In genomic region chr17:14323522-14323981, GRCh38 we compare ENCODE assay signal across 18 cellular contexts. TPM values are rescaled to one million over a fixed set of nuclear protein-coding genes. Genes with fewer than 3 reads are reported as not detected.
DNase-seq lines count a peak whose midpoint lies in the region; ATAC-seq and TF ChIP-seq lines count a peak whose summit lies in the region.
"Had no signal": no experiment of that assay in that cellular context is flagged by ENCODE, and none has a peak within 500 bp of the region (broad histone marks: within the 10 kb centered on the region; RNA-seq: fewer than 3 reads in every experiment).

No MANE protein-coding gene starts in this region.

- TF ChIP-seq CTCF in HEK293 (tag by site-specific recombination; IDR thresholded peaks at IDR 0.05) (no peak), WTC11 (IDR thresholded peaks at IDR 0.05) (no peak)
- no peak for TF ChIP-seq CTCF in CD8-positive, alpha-beta T cell (IDR thresholded peaks at IDR 0.05)

- peaks cover 24% of the 10 kb centered on the region for H3K4me1 Mint-ChIP-seq in activated CD8-positive, alpha-beta memory T cell treated with anti-CD3 and anti-CD28 coated beads, Interleukin-2, amount 10 ng/mL, durations not matched to agents 7 days and 5 days
- peaks cover 64% of the 10 kb centered on the region for H3K4me1 Mint-ChIP-seq in WTC11
- peaks cover 84% of the 10 kb centered on the region for H3K4me1 Mint-ChIP-seq in CD8-positive, alpha-beta T cell (ENCODE audit: low read depth)

- CTCF ChIA-PET in activated CD8-positive, alpha-beta memory T cell treated with anti-CD3 and anti-CD28 coated beads, Interleukin-2, amount 10 ng/mL, durations not matched to agents 7 days and 5 days (lab: Charles Lee) = no interaction called here
- CTCF ChIA-PET in HEK293 (lab: Yijun Ruan, JAX) (interaction anchor here (0.5 to 1.2 kb wide), 5 partner anchors 9 to 986 kb away, joined by 3 to 4 read pairs (median 3); no protein-coding TSS in a partner anchor), WTC11 (lab: Charles Lee) (interaction anchor here (0.8 kb wide), 1 partner anchor 18 kb away, joined by 3 read pairs; no protein-coding TSS in a partner anchor)
- CTCF ChIA-PET in CD8-positive, alpha-beta T cell (lab: Charles Lee) = interaction anchor here (1.1 kb wide), 1 partner anchor 22 kb away, joined by 3 read pairs; no protein-coding TSS in a partner anchor

- no peaks in the 10 kb centered on the region for H3K27me3 ChIP-seq in CD8-positive, alpha-beta T cell (ENCODE audit: insufficient read depth, low read length)

- H3K4me1 ChIP-seq in HEK293 (ENCODE audit: control insufficient read depth, insufficient read depth, low read length) = peaks cover 34% of the 10 kb centered on the region
- peaks cover 47% of the 10 kb centered on the region for H3K4me1 ChIP-seq in CD8-positive, alpha-beta T cell (ENCODE audit: insufficient read depth, low read length)

- H3K9me3 Mint-ChIP-seq in activated CD8-positive, alpha-beta memory T cell treated with anti-CD3 and anti-CD28 coated beads, Interleukin-2, amount 10 ng/mL, durations not matched to agents 7 days and 5 days (ENCODE audit: low read depth) = no peaks in the 10 kb centered on the region
- no peaks in the 10 kb centered on the region for H3K9me3 Mint-ChIP-seq in WTC11
- H3K9me3 Mint-ChIP-seq in CD8-positive, alpha-beta T cell = no peaks in the 10 kb centered on the region

- H3K4me3 ChIP-seq in HEK293 (ENCODE audit: low read depth, low read length) = no peak overlapping the region
- no peak overlapping the region for H3K4me3 ChIP-seq in CD8-positive, alpha-beta T cell (ENCODE audit: low read depth, low read length)

- no peak overlapping the region for H3K4me3 Mint-ChIP-seq in activated CD8-positive, alpha-beta memory T cell treated with anti-CD3 and anti-CD28 coated beads, Interleukin-2, amount 10 ng/mL, durations not matched to agents 7 days and 5 days
- H3K4me3 Mint-ChIP-seq in WTC11 = no peak overlapping the region
- no peak overlapping the region for H3K4me3 Mint-ChIP-seq in CD8-positive, alpha-beta T cell

- ATAC-seq in activated CD8-positive, alpha-beta memory T cell treated with anti-CD3 and anti-CD28 coated beads, Interleukin-2, amount 10 ng/mL, durations not matched to agents 7 days and 5 days = no peak
- peak; percentile 32; the same call in 1 of the 2 replicates for ATAC-seq in WTC11
- no peak for ATAC-seq in CD8-positive, alpha-beta T cell
- ATAC-seq: PC-3 had no signal

- no peaks in the 10 kb centered on the region for H3K9me3 ChIP-seq in HEK293 (ENCODE audit: control insufficient read depth, insufficient read depth, low read depth, low read length)
- no peaks in the 10 kb centered on the region for H3K9me3 ChIP-seq in CD8-positive, alpha-beta T cell (ENCODE audit: low read length)

- DNase-seq in activated CD8-positive, alpha-beta memory T cell treated with anti-CD3 and anti-CD28 coated beads for 24 hours = peak; percentile 33
- DNase-seq in activated CD8-positive, alpha-beta memory T cell treated with anti-CD3 and anti-CD28 coated beads, Interleukin-2, amount 10 ng/mL, durations not matched to agents 7 days and 5 days = no peak
- no peak for DNase-seq in WTC11 (ENCODE audit: low spot score)
- DNase-seq in left kidney (ENCODE audit: low read depth, low spot score) = peak; percentile 45
- DNase-seq in DMS53 (lab: John Stamatoyannopoulos, UW) = no peak
- no peak for DNase-seq in CD8-positive, alpha-beta T cell
- DNase-seq in activated CD4-positive, alpha-beta T cell treated with anti-CD3 and anti-CD28 coated beads for 48 hours = no peak
- DNase-seq: 8988T, DMS79, KBM-7, NCI-H1105, NCI-H2029 treated with DMSO at 0.1 percent for 48 hours, NCI-H226, NCI-H510A treated with DMSO at 0.1 percent for 48 hours, PC-3, Right ventricle myocardium superior had no signal

- intact Hi-C loops in CD8-positive, alpha-beta T cell (cut with DNase I, micrococcal nuclease) = no loop called here

- H3K27me3 Mint-ChIP-seq in activated CD8-positive, alpha-beta memory T cell treated with anti-CD3 and anti-CD28 coated beads, Interleukin-2, amount 10 ng/mL, durations not matched to agents 7 days and 5 days = no peaks in the 10 kb centered on the region
- H3K27me3 Mint-ChIP-seq in WTC11 (ENCODE audit: low read depth) = peaks cover 36% of the 10 kb centered on the region
- no peaks in the 10 kb centered on the region for H3K27me3 Mint-ChIP-seq in CD8-positive, alpha-beta T cell (ENCODE audit: low read depth)

- H3K27ac Mint-ChIP-seq in activated CD8-positive, alpha-beta memory T cell treated with anti-CD3 and anti-CD28 coated beads, Interleukin-2, amount 10 ng/mL, durations not matched to agents 7 days and 5 days = no peak overlapping the region
- H3K27ac Mint-ChIP-seq in WTC11 = no peak overlapping the region
- no peak overlapping the region for H3K27ac Mint-ChIP-seq in CD8-positive, alpha-beta T cell

- H3K36me3 Mint-ChIP-seq in activated CD8-positive, alpha-beta memory T cell treated with anti-CD3 and anti-CD28 coated beads, Interleukin-2, amount 10 ng/mL, durations not matched to agents 7 days and 5 days = peaks cover 5% of the 10 kb centered on the region
- peaks cover 2% of the 10 kb centered on the region; the same call in 1 of the 2 replicates for H3K36me3 Mint-ChIP-seq in WTC11
- peaks cover 13% of the 10 kb centered on the region for H3K36me3 Mint-ChIP-seq in CD8-positive, alpha-beta T cell

- no peaks in the 10 kb centered on the region for H3K36me3 ChIP-seq in HEK293 (ENCODE audit: control insufficient read depth in 2 of 2, insufficient read depth in 1 of 2, low read length in 2 of 2)
- no peaks in the 10 kb centered on the region for H3K36me3 ChIP-seq in CD8-positive, alpha-beta T cell (ENCODE audit: insufficient read depth, low read length)

- 0 out of 2 replicates have a peak overlapping the region, but pooled peaks have one; percentile 5 for H3K27ac ChIP-seq in HEK293 (ENCODE audit: extremely low read depth, low read depth, low read length)
- H3K27ac ChIP-seq in CD8-positive, alpha-beta T cell (ENCODE audit: low read depth, low read length) = no peak overlapping the region
- H3K27ac ChIP-seq: C4-2B had no signal

- POLR2A ChIA-PET in HEK293 (lab: Yijun Ruan, JAX) = interaction anchor here (0.6 to 1.5 kb wide), 4 partner anchors 9 to 22 kb away, joined by 3 to 15 read pairs (median 4); partner anchors contain the start of gene HS3ST3B1
- POLR2A ChIA-PET in WTC11 (lab: Charles Lee) = interaction anchor here (0.9 kb wide), 1 partner anchor 14 kb away, joined by 3 read pairs; no protein-coding TSS in a partner anchor
- POLR2A ChIA-PET in CD8-positive, alpha-beta T cell (lab: Charles Lee) = interaction anchor here (1.7 kb wide), 1 partner anchor 22 kb away, joined by 7 read pairs; the partner anchor contains the start of gene HS3ST3B1

TF ChIP-seq in HEK293, 187 proteins besides CTCF, POLR2A, EP300 and RAD21 (continues in another document):
- peak; percentile 71; the same call in 1 of the 2 replicates for TF ChIP-seq MZF1 (tag by site-specific recombination; IDR thresholded peaks at IDR 0.05; ENCODE audit: borderline replicate concordance)
- TF ChIP-seq ZNF18 (tag by site-specific recombination; IDR thresholded peaks at IDR 0.05) = peak; percentile 79
- TF ChIP-seq ZBTB7A (tag by site-specific recombination; IDR thresholded peaks at IDR 0.05; ENCODE audit: low read depth) = no peak
- TF ChIP-seq ZNF138 (tag by site-specific recombination; IDR thresholded peaks at IDR 0.05; ENCODE audit: borderline replicate concordance) = no peak

TF ChIP-seq in WTC11, 78 proteins besides CTCF, POLR2A, EP300 and RAD21:
- no peak for TF ChIP-seq SMAD4 (CRISPR knock-in tag; IDR thresholded peaks at IDR 0.05)
- TF ChIP-seq STAT6 (CRISPR knock-in tag; conservative IDR thresholded peaks at IDR 0.05; ENCODE audit: low read depth) = no peak
- TF ChIP-seq NFYB (CRISPR knock-in tag; conservative IDR thresholded peaks at IDR 0.05; ENCODE audit: low read depth) = no peak
- no peak for TF ChIP-seq PRRX2 (CRISPR knock-in tag; IDR thresholded peaks at IDR 0.05)

RNA-seq across cellular contexts. Expression of gene HS3ST3B1, which starts 22.7 kb away (rescaled TPM):
- total RNA-seq in activated CD8-positive, alpha-beta memory T cell treated with anti-CD3 and anti-CD28 coated beads, Interleukin-2, amount 10 ng/mL, durations not matched to agents 7 days and 5 days = 10 to 100 TPM in 1 of 2 experiments, 1 to 10 TPM in 1; 6.9 to 24.9 TPM
- 12.3 to 22.3 TPM (median 13.1 TPM) in 3 replicates for total RNA-seq in WTC11 (2021)
- 1 to 10 TPM; 8.1 to 8.4 TPM for total RNA-seq in CD8-positive, alpha-beta T cell

Comparison
In these comparisons a context has a peak if more than half of its experiments do, and no peak if none do; other contexts are left out.
1. DNase-seq: peak in activated CD8-positive, alpha-beta memory T cell treated with anti-CD3 and anti-CD28 coated beads for 24 hours (single experiment) and left kidney (single experiment); none in activated CD8-positive, alpha-beta memory T cell treated with anti-CD3 and anti-CD28 coated beads, Interleukin-2, amount 10 ng/mL, durations not matched to agents 7 days and 5 days (single experiment), WTC11 (single experiment), DMS53 (single experiment), CD8-positive, alpha-beta T cell (0 of 7) and activated CD4-positive, alpha-beta T cell treated with anti-CD3 and anti-CD28 coated beads for 48 hours (single experiment).